ENCODE assay signal across 7 cellular contexts in genomic region chr2:38751043-38751846, GRCh38. TPM values are rescaled to one million over a fixed set of nuclear protein-coding genes. Genes with fewer than 3 reads are reported as not detected.
DNase-seq lines count a peak whose midpoint lies in the region; ATAC-seq, FAIRE-seq and TF ChIP-seq lines count a peak whose summit lies in the region.

Gene SRSF7 (minus strand): TSS chr2:38751361. CDS start chr2:38751256, 105 bp downstream.

- DNase-seq in NCI-H2107 treated with DMSO at 0.1 percent for 48 hours (lab: John Stamatoyannopoulos, UW; ENCODE audit: unreplicated experiment) (peak; percentile 96), body of pancreas (peak; percentile 98 to 99 (median 98)), iPS DF 19.7 (ENCODE audit: low read depth, low spot score) (peak; percentile 99), sciatic nerve (ENCODE audit: low spot score) (peak; percentile 99)

- H3K27me3 ChIP-seq in body of pancreas = no peaks in the 10 kb centered on the region

- TF ChIP-seq CTCF in body of pancreas (IDR thresholded peaks at IDR 0.05) = peak in 1 of 7 experiments; percentile 6

- peak; percentile 100 for TF ChIP-seq POLR2A in body of pancreas (IDR thresholded peaks at IDR 0.05)

- peaks cover 40% of the 10 kb centered on the region for H3K4me1 ChIP-seq in body of pancreas

- WGBS in body of pancreas, 2 donors = 0% methylated on average over 35 to 65 of the region's 65 CpGs

- peak within 1 kb of the TSS; percentile 68 to 94 for H3K4me3 ChIP-seq in body of pancreas

- peak within 1 kb of the TSS; percentile 92 to 99 (median 96) for H3K27ac ChIP-seq in body of pancreas

- intact Hi-C loops in body of pancreas (cut with DNase I) (no loop called here), sciatic nerve (cut with DNase I) (no loop called here)

- peaks cover 0 to 9% of the 10 kb centered on the region in 2 donors for H3K36me3 ChIP-seq in body of pancreas (replicated peaks in 1 of 2; ENCODE audit: insufficient read depth in 1 of 2, low read depth in 2 of 2)

- ATAC-seq in GM18519 (IDR thresholded peaks at IDR 0.05; ENCODE audit: low FRiP score, unreplicated experiment) (peak; percentile 70), HG03060 (IDR thresholded peaks at IDR 0.05; ENCODE audit: low read depth, unreplicated experiment) (peak; percentile 79), body of pancreas (peak; percentile 94), sciatic nerve (peak; percentile 96)

- peak; percentile 96 for FAIRE-seq in TTC549 (lab: Jason Lieb, UNC)

- no peaks in the 10 kb centered on the region for H3K9me3 ChIP-seq in body of pancreas

RNA-seq across cellular contexts. Expression of gene SRSF7, which starts in this region (rescaled TPM):
- total RNA-seq in body of pancreas (10 to 100 TPM; 55.8 to 68.2 TPM), sciatic nerve (121 TPM)

Comparison
In these comparisons a context has a peak if more than half of its experiments do, and no peak if none do; other contexts are left out.
1. Peak in every context shown above with its lines: DNase-seq, ATAC-seq, H3K4me3 ChIP-seq and H3K27ac ChIP-seq.